Comparison of ENCODE assay signal across 39 cellular contexts in genomic region chr4:75867135-75867534, GRCh38. TPM values are rescaled to one million over a fixed set of nuclear protein-coding genes. Genes with fewer than 3 reads are reported as not detected.
"Had no signal": no experiment of that assay in that cellular context is flagged by ENCODE, and none has a peak within 500 bp of the region (broad histone marks: within the 10 kb centered on the region; RNA-seq: fewer than 3 reads in every experiment).

No MANE protein-coding gene starts in this region.

- ATAC-seq: activated CD4-positive, CD25-positive, alpha-beta regulatory T cell treated with anti-CD3 and anti-CD28 coated beads, Interleukin-2, amount 50 U/mL, for 24 hours; activated CD8-positive, alpha-beta T cell treated with anti-CD3 and anti-CD28 coated beads for 36 hours; activated T-cell treated with anti-CD3 and anti-CD28 coated beads, Interleukin-2, amount 50 U/mL, for 4 hours; activated T-helper 17 cell treated with anti-CD3 and anti-CD28 coated beads, Interleukin-2, amount 50 U/mL, for 72 hours; gastroesophageal sphincter; heart right ventricle; T-helper 17 cell had no signal

- H3K4me3 ChIP-seq: coronary artery, dorsolateral prefrontal cortex, esophagus squamous epithelium, gastroesophageal sphincter, heart right ventricle had no signal

- H3K4me1 ChIP-seq: esophagus squamous epithelium, gastroesophageal sphincter, heart right ventricle had no signal

- DNase-seq: activated B cell treated with CpG ODN at 0.5 μM for 24 hours; activated CD4-positive, alpha-beta T cell treated with anti-CD3 and anti-CD28 coated beads for 48 hours; activated CD4-positive, alpha-beta T cell treated with anti-CD3 and anti-CD28 coated beads, Interleukin-2, amount 50 U/mL, for 1 hour; activated CD4-positive, alpha-beta T cell treated with anti-CD3 and anti-CD28 coated beads, Interleukin-2, amount 50 U/mL, for 48 hours; activated CD8-positive, alpha-beta memory T cell treated with anti-CD3 and anti-CD28 coated beads for 24 hours; activated CD8-positive, alpha-beta T cell treated with anti-CD3 and anti-CD28 coated beads for 36 hours; activated effector memory CD4-positive, alpha-beta T cell treated with Interleukin-2 at 50 U/mL for 16 hours; activated gamma-delta T cell treated with Interleukin-2 at 50 U/mL for 16 hours; activated naive CD4-positive, alpha-beta T cell treated with anti-CD3 and anti-CD28 coated beads, Interleukin-2, amount 50 U/mL, for 16 hours; activated naive CD4-positive, alpha-beta T cell treated with Interleukin-2 at 50 U/mL for 16 hours; activated T-cell treated with anti-CD3 and anti-CD28 coated beads, Interleukin-2, amount 50 U/mL, for 4 hours; amniotic stem cell; anterior cingulate cortex; brain microvascular endothelial cell; dorsolateral prefrontal cortex; effector memory CD4-positive, alpha-beta T cell; endodermal cell; esophagus squamous epithelium; foreskin melanocyte; heart right ventricle; T-helper 1 cell; T-helper 17 cell; WERI-Rb-1 had no signal

- H3K27me3 Mint-ChIP-seq: activated CD8-positive, alpha-beta T cell treated with anti-CD3 and anti-CD28 coated beads for 36 hours; activated naive CD8-positive, alpha-beta T cell; activated T-helper 17 cell treated with anti-CD3 and anti-CD28 coated beads, Interleukin-2, amount 50 U/mL, for 72 hours; central memory CD8-positive, alpha-beta T cell; T-helper 17 cell had no signal

- H3K27ac ChIP-seq: brain microvascular endothelial cell, coronary artery, dorsolateral prefrontal cortex, esophagus squamous epithelium, gastroesophageal sphincter, heart right ventricle, WERI-Rb-1 had no signal

- H3K4me3 Mint-ChIP-seq: activated B cell treated with CpG ODN at 0.5 μM for 24 hours; activated CD8-positive, alpha-beta T cell treated with anti-CD3 and anti-CD28 coated beads for 36 hours; activated naive CD8-positive, alpha-beta T cell; activated T-cell treated with anti-CD3 and anti-CD28 coated beads, Interleukin-2, amount 50 U/mL, for 4 hours; activated T-helper 17 cell treated with anti-CD3 and anti-CD28 coated beads, Interleukin-2, amount 50 U/mL, for 72 hours; central memory CD8-positive, alpha-beta T cell; dendritic cell treated with granulocyte-macrophage colony-stimulating factor and Interleukin-4, amounts not matched to agents 40 ng/mL and 50 ng/mL, for 4 days; endodermal cell; T-helper 17 cell had no signal

- H3K36me3 ChIP-seq: brain microvascular endothelial cell, esophagus squamous epithelium, gastroesophageal sphincter, heart right ventricle, WERI-Rb-1 had no signal

- H3K4me1 Mint-ChIP-seq: activated B cell treated with CpG ODN at 0.5 μM for 24 hours; activated T-helper 17 cell treated with anti-CD3 and anti-CD28 coated beads, Interleukin-2, amount 50 U/mL, for 72 hours; central memory CD8-positive, alpha-beta T cell; T-helper 17 cell had no signal

- H3K27ac Mint-ChIP-seq: activated B cell treated with CpG ODN at 0.5 μM for 24 hours; activated CD8-positive, alpha-beta T cell treated with anti-CD3 and anti-CD28 coated beads for 36 hours; activated naive CD8-positive, alpha-beta T cell; activated T-helper 17 cell treated with anti-CD3 and anti-CD28 coated beads, Interleukin-2, amount 50 U/mL, for 72 hours; dendritic cell treated with granulocyte-macrophage colony-stimulating factor and Interleukin-4, amounts not matched to agents 40 ng/mL and 50 ng/mL, for 4 days; endodermal cell; T-helper 17 cell had no signal

- FAIRE-seq: astrocyte, bronchial epithelial cell, TTC549 had no signal

- H3K9me3 Mint-ChIP-seq: activated B cell treated with CpG ODN at 0.5 μM for 24 hours; activated T-cell treated with anti-CD3 and anti-CD28 coated beads, Interleukin-2, amount 50 U/mL, for 4 hours; activated T-helper 17 cell treated with anti-CD3 and anti-CD28 coated beads, Interleukin-2, amount 50 U/mL, for 72 hours; central memory CD8-positive, alpha-beta T cell; dendritic cell treated with granulocyte-macrophage colony-stimulating factor and Interleukin-4, amounts not matched to agents 40 ng/mL and 50 ng/mL, for 4 days; endodermal cell had no signal

- H3K9me3 ChIP-seq: esophagus squamous epithelium, gastroesophageal sphincter, heart right ventricle had no signal

- H3K27me3 ChIP-seq: brain microvascular endothelial cell, dorsolateral prefrontal cortex, esophagus squamous epithelium, gastroesophageal sphincter had no signal

RNA-seq across cellular contexts. Expression of gene PPEF2, which starts 35.1 kb away (rescaled TPM):
- total RNA-seq: activated T-cell treated with anti-CD3 and anti-CD28 coated beads, Interleukin-2, amount 50 U/mL, for 4 hours; astrocyte; bronchial epithelial cell; cardiac septum; cerebellum; endodermal cell; fibroblast of lung; gastroesophageal sphincter; glomerular endothelial cell; heart right ventricle had no signal
- polyA plus RNA-seq: adipose tissue, esophagus, fibroblast of lung, heart right ventricle had no signal
